ENCODE assay signal across 26 cellular contexts in the genomic region with DNA sequence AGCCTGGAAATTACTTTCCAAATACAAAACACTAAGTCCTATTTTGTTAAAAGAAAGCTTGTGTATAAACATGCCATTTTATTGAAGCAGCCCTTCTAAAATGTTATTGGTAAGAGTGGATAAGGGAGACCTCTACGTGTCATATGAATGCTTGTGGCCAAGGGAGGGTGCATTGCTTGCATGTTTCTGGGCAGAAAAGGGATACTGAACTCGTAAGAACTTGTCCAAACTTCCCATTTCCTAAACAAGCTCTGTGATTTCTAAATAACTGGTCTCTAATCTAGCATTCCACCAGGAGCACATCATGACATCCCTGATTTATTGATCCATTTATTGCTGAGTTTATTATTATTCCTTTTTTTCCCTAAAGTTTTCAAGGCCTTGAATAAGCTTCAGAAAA.
DNase-seq lines count a peak whose midpoint lies in the region; ATAC-seq and TF ChIP-seq lines count a peak whose summit lies in the region.
"Had no signal": no experiment of that assay in that cellular context is flagged by ENCODE, and none has a peak within 500 bp of the region (broad histone marks: within the 10 kb centered on the region; RNA-seq: fewer than 3 reads in every experiment).

No MANE protein-coding gene starts in this region.

- ATAC-seq in HG03520 (IDR thresholded peaks at IDR 0.05; ENCODE audit: unreplicated experiment) = no peak
- ATAC-seq: naive thymus-derived CD8-positive, alpha-beta T cell had no signal

- intact Hi-C loops in vagina (cut with DNase I) = no loop called here

- no peak for TF ChIP-seq CTCF in vagina (IDR thresholded peaks at IDR 0.05)

- H3K9me3 ChIP-seq in vagina = no peaks in the 10 kb centered on the region
- H3K9me3 ChIP-seq: ascending aorta, colonic mucosa, suprapubic skin had no signal

- peak overlapping the region in 1 of 2 donors; percentile 25 for H3K4me3 ChIP-seq in vagina
- H3K4me3 ChIP-seq: ascending aorta, colonic mucosa, lung, suprapubic skin had no signal

- H3K27ac ChIP-seq in vagina = peak overlapping the region; percentile 58
- H3K27ac ChIP-seq: ascending aorta, colonic mucosa, suprapubic skin, VCaP had no signal

- TF ChIP-seq POLR2A in vagina (IDR thresholded peaks at IDR 0.05) = no peak

- H3K4me1 ChIP-seq in vagina = no peaks in the 10 kb centered on the region
- H3K4me1 ChIP-seq: ascending aorta, colonic mucosa had no signal

- peak; percentile 27 for DNase-seq in H4 (ENCODE audit: low spot score)
- peak; percentile 20 for DNase-seq in astrocyte of the hippocampus (ENCODE audit: low read depth, low spot score)
- DNase-seq in iris pigment epithelial cell (ENCODE audit: low read depth) = peak; percentile 27
- DNase-seq in vagina (ENCODE audit: extremely low spot score in 2 of 2) = no peak
- DNase-seq in epidermal melanocyte (ENCODE audit: insufficient read length, low spot score) = no peak
- DNase-seq in GM19240 (ENCODE audit: insufficient read length, low spot score) = no peak
- DNase-seq: activated CD4-positive, alpha-beta T cell treated with anti-CD3 and anti-CD28 coated beads, Interleukin-2, amount 50 U/mL, for 48 hours; activated naive CD4-positive, alpha-beta T cell treated with anti-CD3 and anti-CD28 coated beads for 36 hours; activated T-cell treated with anti-CD3 and anti-CD28 coated beads, Interleukin-2, amount 50 U/mL, for 24 hours; CD4-positive, CD25-positive, alpha-beta regulatory T cell; colonic mucosa; DMS53; glutamatergic neuron; immature natural killer cell; KBM-7; naive thymus-derived CD8-positive, alpha-beta T cell; NCI-H1105; NCI-H2107; NCI-H526; SHP77 treated with DMSO at 0.1 percent for 48 hours; stimulated activated CD4-positive, alpha-beta T cell treated with anti-CD3 and anti-CD28 coated beads, Interleukin-4, amount 100 ng/mL, for 4 hours had no signal

- no peaks in the 10 kb centered on the region for H3K36me3 ChIP-seq in vagina
- H3K36me3 ChIP-seq: ascending aorta, colonic mucosa, suprapubic skin had no signal

- no peaks in the 10 kb centered on the region for H3K27me3 ChIP-seq in vagina
- H3K27me3 ChIP-seq: ascending aorta, colonic mucosa, suprapubic skin had no signal

Comparison
In these comparisons a context has a peak if more than half of its experiments do, and no peak if none do; other contexts are left out.
1. DNase-seq: peak in H4 (single experiment), astrocyte of the hippocampus (single experiment) and iris pigment epithelial cell (single experiment); none in vagina (0 of 2), epidermal melanocyte (single experiment) and GM19240 (single experiment).